Comparison of ENCODE assay signal across 21 cellular contexts in genomic region chr5:67908145-67908765, GRCh38.
"Had no signal": no experiment of that assay in that cellular context is flagged by ENCODE, and none has a peak within 500 bp of the region (broad histone marks: within the 10 kb centered on the region; RNA-seq: fewer than 3 reads in every experiment).

No MANE protein-coding gene starts in this region.

- H3K27me3 ChIP-seq: esophagus muscularis mucosa, vagina had no signal

- H3K4me1 ChIP-seq: esophagus muscularis mucosa had no signal

- H3K4me1 Mint-ChIP-seq: activated B cell treated with CpG ODN at 0.5 μM for 24 hours; activated CD4-positive, alpha-beta T cell treated with anti-CD3 and anti-CD28 coated beads for 36 hours; activated naive CD8-positive, alpha-beta T cell treated with anti-CD3 and anti-CD28 coated beads for 36 hours had no signal

- H3K9me3 Mint-ChIP-seq: activated B cell treated with CpG ODN at 0.5 μM for 24 hours; activated naive CD8-positive, alpha-beta T cell treated with anti-CD3 and anti-CD28 coated beads for 36 hours; nephron progenitor cell; type B pancreatic cell had no signal

- H3K9me3 ChIP-seq: esophagus muscularis mucosa, thoracic aorta, vagina had no signal

- H3K27ac ChIP-seq: coronary artery, esophagus muscularis mucosa, thoracic aorta, vagina had no signal

- H3K4me2 ChIP-seq: smooth muscle cell had no signal

- DNase-seq: activated B cell treated with CpG ODN at 0.5 μM for 24 hours; activated CD4-positive, alpha-beta T cell treated with anti-CD3 and anti-CD28 coated beads for 36 hours; activated CD4-positive, alpha-beta T cell treated with anti-CD3 and anti-CD28 coated beads, Interleukin-2, amount 50 U/mL, for 4 hours; activated naive CD4-positive, alpha-beta T cell treated with Interleukin-2 at 50 U/mL for 16 hours; activated naive CD8-positive, alpha-beta T cell treated with anti-CD3 and anti-CD28 coated beads for 36 hours; activated T-cell treated with anti-CD3 and anti-CD28 coated beads, Interleukin-2, amount 50 U/mL, for 48 hours; central memory CD4-positive, alpha-beta T cell; head of caudate nucleus; hypothalamus; nephron progenitor cell; stimulated activated CD4-positive, alpha-beta T cell treated with anti-CD3 and anti-CD28 coated beads, Interleukin-15, amount 100 ng/mL, for 24 hours; stimulated activated CD4-positive, alpha-beta T cell treated with anti-CD3 and anti-CD28 coated beads, Interleukin-2, amount 100 ng/mL, for 48 hours; stimulated activated naive CD4-positive, alpha-beta T cell; T1000 had no signal

- H3K36me3 Mint-ChIP-seq: activated naive CD8-positive, alpha-beta T cell treated with anti-CD3 and anti-CD28 coated beads for 36 hours; type B pancreatic cell had no signal

- H3K36me3 ChIP-seq: esophagus muscularis mucosa, thoracic aorta, vagina had no signal

- H3K27me3 Mint-ChIP-seq: activated naive CD8-positive, alpha-beta T cell treated with anti-CD3 and anti-CD28 coated beads for 36 hours had no signal

- H3K4me3 Mint-ChIP-seq: activated B cell treated with CpG ODN at 0.5 μM for 24 hours; activated CD4-positive, alpha-beta T cell treated with anti-CD3 and anti-CD28 coated beads for 36 hours; activated naive CD8-positive, alpha-beta T cell treated with anti-CD3 and anti-CD28 coated beads for 36 hours; nephron progenitor cell; type B pancreatic cell had no signal

- ATAC-seq: activated CD4-positive, alpha-beta T cell treated with anti-CD3 and anti-CD28 coated beads for 36 hours; sciatic nerve had no signal

- H3K27ac Mint-ChIP-seq: activated B cell treated with CpG ODN at 0.5 μM for 24 hours; activated CD4-positive, alpha-beta T cell treated with anti-CD3 and anti-CD28 coated beads for 36 hours; activated naive CD8-positive, alpha-beta T cell treated with anti-CD3 and anti-CD28 coated beads for 36 hours; nephron progenitor cell; type B pancreatic cell had no signal

- H3K4me3 ChIP-seq: coronary artery, esophagus muscularis mucosa, smooth muscle cell, thoracic aorta, vagina had no signal
